ENCODE assay signal across 32 cellular contexts in the genomic region with DNA sequence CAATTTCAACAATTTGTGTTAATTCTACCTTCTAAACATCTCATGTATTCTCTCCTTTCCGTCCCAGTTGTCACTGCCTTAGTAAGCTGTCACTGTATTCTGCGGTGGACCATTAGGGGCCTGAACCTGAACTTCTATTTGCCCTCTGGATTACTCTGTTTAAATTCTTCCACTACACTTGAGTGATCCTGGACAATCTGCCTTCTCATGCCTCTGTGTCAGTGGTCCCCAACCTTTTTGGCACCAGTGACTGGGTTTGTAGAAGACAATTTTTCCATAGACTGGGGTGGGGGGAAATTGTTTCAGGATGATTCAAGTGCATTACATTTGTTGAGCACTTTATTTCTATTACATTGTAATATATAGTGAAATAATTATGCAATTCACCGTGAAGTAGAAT.
DNase-seq lines count a peak whose midpoint lies in the region; ATAC-seq and TF ChIP-seq lines count a peak whose summit lies in the region.
"Had no signal": no experiment of that assay in that cellular context is flagged by ENCODE, and none has a peak within 500 bp of the region (broad histone marks: within the 10 kb centered on the region; RNA-seq: fewer than 3 reads in every experiment).

No MANE protein-coding gene starts in this region.

- peaks cover 2% of the 10 kb centered on the region for H3K9me3 Mint-ChIP-seq in nephron

- intact Hi-C loops in left ventricle myocardium superior (cut with micrococcal nuclease) = no loop called here
- intact Hi-C loops in tibial artery (cut with DNase I; ENCODE audit: low total_unique reads) = no loop called here

- no peaks in the 10 kb centered on the region for H3K4me1 ChIP-seq in tibial artery
- H3K4me1 ChIP-seq: A549, BE2C, Caco-2 had no signal

- no peaks in the 10 kb centered on the region for H3K9me3 ChIP-seq in tibial artery
- H3K9me3 ChIP-seq: A549, BE2C, BLaER1, Caco-2 had no signal

- no peaks in the 10 kb centered on the region for H3K36me3 Mint-ChIP-seq in nephron (ENCODE audit: low read depth)
- H3K36me3 Mint-ChIP-seq: CD14-positive monocyte; CD4-positive, alpha-beta memory T cell; CD4-positive, CD25-positive, alpha-beta regulatory T cell; CD8-positive, alpha-beta T cell had no signal

- no peak for TF ChIP-seq CTCF in nephron (IDR thresholded peaks at IDR 0.05; ENCODE audit: unreplicated experiment in 3 of 3)
- TF ChIP-seq CTCF in tibial artery (IDR thresholded peaks at IDR 0.05) = no peak

- H3K27ac Mint-ChIP-seq in nephron = peak overlapping the region in 2 of 3 experiments; percentile 61 to 77
- H3K27ac Mint-ChIP-seq: B cell; CD4-positive, alpha-beta memory T cell; CD4-positive, alpha-beta T cell; CD4-positive, CD25-positive, alpha-beta regulatory T cell; CD8-positive, alpha-beta T cell had no signal

- H3K27ac ChIP-seq in tibial artery = no peak overlapping the region
- H3K27ac ChIP-seq: 22Rv1; A549; BLaER1; BLaER1 treated with 17β-estradiol and CSF1 and Interleukin-3, amounts not matched to agents 10 nM and 100 nM; C4-2B had no signal

- peak; percentile 60 for DNase-seq in NCI-H69 (lab: John Stamatoyannopoulos, UW)
- no peak for DNase-seq in left ventricle myocardium superior
- no peak for DNase-seq in tibial artery
- DNase-seq in NCI-H1048 (lab: John Stamatoyannopoulos, UW) = no peak
- DNase-seq: 8988T; ACHN; AML-193; BE2C; Caco-2; Calu3; CD4-positive, alpha-beta memory T cell; CD4-positive, alpha-beta T cell; CD4-positive, CD25-positive, alpha-beta regulatory T cell; CD8-positive, alpha-beta memory T cell; CD8-positive, alpha-beta T cell; COR-L47; DMS 273 treated with DMSO at 0.1 percent for 48 hours; DMS153; DMS53; DMS79; DMS79 treated with DMSO at 0.1 percent for 48 hours; DND-41; EL had no signal

- no peak overlapping the region for H3K4me3 Mint-ChIP-seq in nephron
- H3K4me3 Mint-ChIP-seq: B cell; CD14-positive monocyte; CD4-positive, alpha-beta memory T cell; CD4-positive, alpha-beta T cell; CD4-positive, CD25-positive, alpha-beta regulatory T cell; CD8-positive, alpha-beta memory T cell; CD8-positive, alpha-beta T cell had no signal

- TF ChIP-seq EP300 in Ishikawa (IDR thresholded peaks at IDR 0.05; ENCODE audit: borderline replicate concordance) = peak; percentile 83

- no peaks in the 10 kb centered on the region for H3K36me3 ChIP-seq in tibial artery
- H3K36me3 ChIP-seq: BE2C; BLaER1; BLaER1 treated with 17β-estradiol and CSF1 and Interleukin-3, amounts not matched to agents 10 nM and 100 nM had no signal

- H3K27me3 ChIP-seq in tibial artery = no peaks in the 10 kb centered on the region
- H3K27me3 ChIP-seq: BE2C; BLaER1; BLaER1 treated with 17β-estradiol and CSF1 and Interleukin-3, amounts not matched to agents 10 nM and 100 nM had no signal

- H3K4me1 Mint-ChIP-seq in nephron = peaks cover 21% of the 10 kb centered on the region
- H3K4me1 Mint-ChIP-seq: B cell; CD14-positive monocyte; CD4-positive, alpha-beta memory T cell; CD4-positive, CD25-positive, alpha-beta regulatory T cell; CD8-positive, alpha-beta memory T cell had no signal

- no peak for TF ChIP-seq RAD21 in Ishikawa (IDR thresholded peaks at IDR 0.05; ENCODE audit: low read depth)

- H3K27me3 Mint-ChIP-seq in nephron (ENCODE audit: low read depth) = no peaks in the 10 kb centered on the region
- H3K27me3 Mint-ChIP-seq: B cell; CD4-positive, alpha-beta memory T cell; CD4-positive, alpha-beta T cell; CD4-positive, CD25-positive, alpha-beta regulatory T cell; CD8-positive, alpha-beta memory T cell had no signal

- no peak for ATAC-seq in left ventricle myocardium superior
- ATAC-seq: A549; CD8-positive, alpha-beta T cell had no signal

- H3K4me3 ChIP-seq in tibial artery = no peak overlapping the region
- H3K4me3 ChIP-seq: A549; BLaER1; BLaER1 treated with 17β-estradiol and CSF1 and Interleukin-3, amounts not matched to agents 10 nM and 100 nM had no signal

TF ChIP-seq in Ishikawa, 13 proteins besides CTCF, POLR2A, EP300 and RAD21:
- TF ChIP-seq TCF12 (IDR thresholded peaks at IDR 0.05; ENCODE audit: low read depth) (peak; percentile 61; the same call in 1 of the 2 replicates), NFIC (IDR thresholded peaks at IDR 0.05) (peak; percentile 86), TEAD4 (IDR thresholded peaks at IDR 0.05) (peak; percentile 82), FOXM1 (IDR thresholded peaks at IDR 0.05; ENCODE audit: borderline replicate concordance, low read depth) (peak; percentile 31; the same call in 1 of the 2 replicates), EGR1 (IDR thresholded peaks at IDR 0.05) (no peak), CEBPB (IDR thresholded peaks at IDR 0.05) (no peak), YY1 (IDR thresholded peaks at IDR 0.05; ENCODE audit: low read depth) (no peak), ZBTB7A (IDR thresholded peaks at IDR 0.05; ENCODE audit: low read depth) (no peak), TAF1 (IDR thresholded peaks at IDR 0.05; ENCODE audit: low read depth) (no peak), CREB1 (IDR thresholded peaks at IDR 0.05; ENCODE audit: low read depth) (no peak)
- TF ChIP-seq, protein P1, sequence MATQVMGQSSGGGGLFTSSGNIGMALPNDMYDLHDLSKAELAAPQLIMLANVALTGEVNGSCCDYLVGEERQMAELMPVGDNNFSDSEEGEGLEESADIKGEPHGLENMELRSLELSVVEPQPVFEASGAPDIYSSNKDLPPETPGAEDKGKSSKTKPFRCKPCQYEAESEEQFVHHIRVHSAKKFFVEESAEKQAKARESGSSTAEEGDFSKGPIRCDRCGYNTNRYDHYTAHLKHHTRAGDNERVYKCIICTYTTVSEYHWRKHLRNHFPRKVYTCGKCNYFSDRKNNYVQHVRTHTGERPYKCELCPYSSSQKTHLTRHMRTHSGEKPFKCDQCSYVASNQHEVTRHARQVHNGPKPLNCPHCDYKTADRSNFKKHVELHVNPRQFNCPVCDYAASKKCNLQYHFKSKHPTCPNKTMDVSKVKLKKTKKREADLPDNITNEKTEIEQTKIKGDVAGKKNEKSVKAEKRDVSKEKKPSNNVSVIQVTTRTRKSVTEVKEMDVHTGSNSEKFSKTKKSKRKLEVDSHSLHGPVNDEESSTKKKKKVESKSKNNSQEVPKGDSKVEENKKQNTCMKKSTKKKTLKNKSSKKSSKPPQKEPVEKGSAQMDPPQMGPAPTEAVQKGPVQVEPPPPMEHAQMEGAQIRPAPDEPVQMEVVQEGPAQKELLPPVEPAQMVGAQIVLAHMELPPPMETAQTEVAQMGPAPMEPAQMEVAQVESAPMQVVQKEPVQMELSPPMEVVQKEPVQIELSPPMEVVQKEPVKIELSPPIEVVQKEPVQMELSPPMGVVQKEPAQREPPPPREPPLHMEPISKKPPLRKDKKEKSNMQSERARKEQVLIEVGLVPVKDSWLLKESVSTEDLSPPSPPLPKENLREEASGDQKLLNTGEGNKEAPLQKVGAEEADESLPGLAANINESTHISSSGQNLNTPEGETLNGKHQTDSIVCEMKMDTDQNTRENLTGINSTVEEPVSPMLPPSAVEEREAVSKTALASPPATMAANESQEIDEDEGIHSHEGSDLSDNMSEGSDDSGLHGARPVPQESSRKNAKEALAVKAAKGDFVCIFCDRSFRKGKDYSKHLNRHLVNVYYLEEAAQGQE (IDR thresholded peaks at IDR 0.05; ENCODE audit: low read depth) = no peak
- TF ChIP-seq, protein P2, sequence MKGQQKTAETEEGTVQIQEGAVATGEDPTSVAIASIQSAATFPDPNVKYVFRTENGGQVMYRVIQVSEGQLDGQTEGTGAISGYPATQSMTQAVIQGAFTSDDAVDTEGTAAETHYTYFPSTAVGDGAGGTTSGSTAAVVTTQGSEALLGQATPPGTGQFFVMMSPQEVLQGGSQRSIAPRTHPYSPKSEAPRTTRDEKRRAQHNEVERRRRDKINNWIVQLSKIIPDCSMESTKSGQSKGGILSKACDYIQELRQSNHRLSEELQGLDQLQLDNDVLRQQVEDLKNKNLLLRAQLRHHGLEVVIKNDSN (IDR thresholded peaks at IDR 0.05) = no peak
- TF ChIP-seq, protein P3, sequence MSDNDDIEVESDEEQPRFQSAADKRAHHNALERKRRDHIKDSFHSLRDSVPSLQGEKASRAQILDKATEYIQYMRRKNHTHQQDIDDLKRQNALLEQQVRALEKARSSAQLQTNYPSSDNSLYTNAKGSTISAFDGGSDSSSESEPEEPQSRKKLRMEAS (IDR thresholded peaks at IDR 0.05) = no peak
